Comparison of ENCODE assay signal across 8 cellular contexts in genomic region chr10:120456626-120457430, GRCh38. TPM values are rescaled to one million over a fixed set of nuclear protein-coding genes. Genes with fewer than 3 reads are reported as not detected.
DNase-seq lines count a peak whose midpoint lies in the region; ATAC-seq, FAIRE-seq and TF ChIP-seq lines count a peak whose summit lies in the region.

PLPP4 (plus strand) TSS chr10:120457227; CDS start chr10:120457306, 79 bp downstream.

- H3K27me3 Mint-ChIP-seq in chondrocyte (ENCODE audit: low read depth): peaks cover 35% of the 10 kb centered on the region

- H3K36me3 Mint-ChIP-seq in chondrocyte (ENCODE audit: low read depth): no peaks in the 10 kb centered on the region

- POLR2A ChIA-PET in HepG2 (lab: Yijun Ruan, JAX): no interaction called here

- H3K4me1 ChIP-seq in HepG2 (ENCODE audit: insufficient read depth, low read length): no peaks in the 10 kb centered on the region; the same call in 1 of the 2 replicates
- H3K4me1 ChIP-seq in subcutaneous abdominal adipose tissue (ENCODE audit: control insufficient read depth in 5 of 5, insufficient read depth in 5 of 5, low read length in 5 of 5): peaks cover 0 to 16% (median 14%) of the 10 kb centered on the region in 5 donors

- H3K9me3 Mint-ChIP-seq in chondrocyte (ENCODE audit: low read depth): no peaks in the 10 kb centered on the region

- H3K4me3 ChIP-seq in HepG2 (replicated peaks in 1 of 3; ENCODE audit: insufficient read depth in 1 of 3, low read depth in 2 of 3, low read length in 3 of 3): peak within 1 kb of the TSS in 1 of 3 experiments; percentile 48; a peak in 1 of 6 replicates
- H3K4me3 ChIP-seq in subcutaneous abdominal adipose tissue (ENCODE audit: low read depth in 1 of 5, low read length in 5 of 5): peak within 1 kb of the TSS in 4 of 5 donors; percentile 44 to 62 (median 54)

- no peak within 1 kb of the TSS for H3K27ac Mint-ChIP-seq in chondrocyte (ENCODE audit: unreplicated experiment)

- no peak within 1 kb of the TSS for H3K9ac ChIP-seq in HepG2 (ENCODE audit: insufficient read depth, low read depth, low read length)
- peak within 1 kb of the TSS in 1 of 5 donors; percentile 15 for H3K9ac ChIP-seq in subcutaneous abdominal adipose tissue (ENCODE audit: low read length in 5 of 5)

- FAIRE-seq in HepG2 (lab: Jason Lieb, UNC) (no peak), HTR-8/SVneo (lab: Jason Lieb, UNC) (no peak)

- in situ Hi-C loops in HepG2 (cut with HindIII; ENCODE audit: extremely low pct_ligation_motif_present, low pct_unique_long_range_greater_than_20kb): no loop called here

- no peaks in the 10 kb centered on the region for H4K20me1 ChIP-seq in HepG2 (ENCODE audit: insufficient read depth, low read length)

- intact Hi-C loops in HepG2 (cut with micrococcal nuclease; ENCODE audit: unreplicated experiment): no loop called here

- H3K4me3 Mint-ChIP-seq in chondrocyte (ENCODE audit: unreplicated experiment): peak within 1 kb of the TSS; percentile 79

- no peak for TF ChIP-seq POLR2A in HepG2 (IDR thresholded peaks at IDR 0.05; ENCODE audit: insufficient read depth in 1 of 2, low read depth in 2 of 2, low read length in 2 of 2)

- 0% methylated on average over 6 of the region's 92 CpGs for WGBS in HepG2 (ENCODE audit: low lambda C conversion rate)

- H3K9me3 ChIP-seq in HepG2 (ENCODE audit: low read length) (no peaks in the 10 kb centered on the region), subcutaneous abdominal adipose tissue (ENCODE audit: control insufficient read depth in 5 of 5, low read length in 5 of 5) (no peaks in the 10 kb centered on the region)

- H3K27ac ChIP-seq in HepG2 (ENCODE audit: extremely low read length, insufficient read depth, low read length): no peak within 1 kb of the TSS
- no peak within 1 kb of the TSS for H3K27ac ChIP-seq in subcutaneous abdominal adipose tissue (ENCODE audit: low read depth, low read length)

- BruUV-seq in HepG2 (replicated peaks; lab: Mats Ljungman, UMichigan): no TSS peak

- H3K4me2 ChIP-seq in HepG2 (ENCODE audit: low read depth, low read length): peak within 1 kb of the TSS; percentile 51

- peaks cover 27% of the 10 kb centered on the region for H3K4me1 Mint-ChIP-seq in chondrocyte (ENCODE audit: low read depth)

- TF ChIP-seq CTCF in chondrocyte (IDR thresholded peaks at IDR 0.05) (no peak), HepG2 (CRISPR knock-in tag; IDR thresholded peaks at IDR 0.05) (no peak)

- ATAC-seq in GM18867 (IDR thresholded peaks at IDR 0.05; ENCODE audit: unreplicated experiment): peak; percentile 62
- peak; percentile 81 for ATAC-seq in HepG2

- H3K36me3 ChIP-seq in HepG2 (replicated peaks in 1 of 2; ENCODE audit: control insufficient read depth in 1 of 2, insufficient read depth in 2 of 2, low read length in 2 of 2) (no peaks in the 10 kb centered on the region), subcutaneous abdominal adipose tissue (ENCODE audit: control insufficient read depth in 5 of 5, insufficient read depth in 5 of 5, low read length in 5 of 5) (no peaks in the 10 kb centered on the region)

- H2AFZ ChIP-seq in HepG2 (ENCODE audit: low read length): no peak within 1 kb of the TSS

- no peaks in the 10 kb centered on the region for H3K79me2 ChIP-seq in HepG2 (ENCODE audit: insufficient read depth, low read length)

- TF ChIP-seq EP300 in HepG2 (IDR thresholded peaks at IDR 0.05; ENCODE audit: low read depth in 2 of 2, low read length in 2 of 2) (no peak), HepG2 (CRISPR knock-in tag; IDR thresholded peaks at IDR 0.05; ENCODE audit: borderline replicate concordance) (no peak)

- DNase-seq in NCI-H146 treated with DMSO at 0.1 percent for 48 hours (lab: John Stamatoyannopoulos, UW; ENCODE audit: unreplicated experiment): peak; percentile 24
- DNase-seq in chondrocyte (ENCODE audit: low spot score): no peak
- no peak for DNase-seq in HepG2 (ENCODE audit: low spot score)
- DNase-seq in activated CD4-positive, alpha-beta T cell treated with anti-CD3 and anti-CD28 coated beads for 48 hours: no peak
- no peak for DNase-seq in effector CD4-positive, alpha-beta T cell
- DNase-seq in HTR-8/SVneo (ENCODE audit: insufficient read length, low spot score): no peak

- CTCF ChIA-PET in HepG2 (lab: Yijun Ruan, JAX; ENCODE audit: low intra/inter-chr PET ratio, low total read pairs): no interaction called here

- TF ChIP-seq RAD21 in HepG2 (CRISPR knock-in tag; IDR thresholded peaks at IDR 0.05): no peak

- H3K27me3 ChIP-seq in HepG2 (ENCODE audit: control insufficient read depth in 1 of 2, insufficient read depth in 2 of 2, low read length in 2 of 2) (peaks cover 5 to 42% of the 10 kb centered on the region in 2 experiments; a peak in 3 of 5 replicates), subcutaneous abdominal adipose tissue (ENCODE audit: control insufficient read depth in 5 of 5, insufficient read depth in 4 of 5, low read length in 5 of 5) (peaks cover 21 to 38% (median 36%) of the 10 kb centered on the region in 5 donors)

TF ChIP-seq in HepG2, 621 proteins besides CTCF, POLR2A, EP300 and RAD21:
- 0 out of 2 replicates have a peak, but pooled peaks have one; percentile 58 for TF ChIP-seq ZSCAN25 (CRISPR knock-in tag; IDR thresholded peaks at IDR 0.05)
- no peak for TF ChIP-seq ZNF766 (CRISPR knock-in tag; IDR thresholded peaks at IDR 0.05; ENCODE audit: borderline replicate concordance)

RNA-seq across cellular contexts. Expression of gene PLPP4, which starts in this region (rescaled TPM):
- total RNA-seq in chondrocyte (2.8 to 11.6 TPM (median 3.0 TPM) in 3 replicates), HepG2 (2016; rRNA removed; fragmentation: Illumina TruSeq; extraction: Trizol) (not detected in 2 replicates)
- total RNA-seq in HepG2 (2016; cell fraction: cytosol; rRNA removed; fragmentation: Illumina TruSeq; extraction: Trizol; ENCODE audit: low read depth): not detected in 2 replicates
- not detected in 2 replicates for total RNA-seq in HepG2 (2016; cell fraction: insoluble cytoplasmic fraction; rRNA removed; fragmentation: Illumina TruSeq; extraction: Trizol)
- total RNA-seq in HepG2 (2016; cell fraction: membrane; rRNA removed; fragmentation: Illumina TruSeq; extraction: Trizol): not detected in 2 replicates
- not detected in 2 replicates for total RNA-seq in HepG2 (2016; cell fraction: nucleus; rRNA removed; fragmentation: Illumina TruSeq; extraction: Trizol)
- polyA plus RNA-seq in HepG2 (2011; rRNA removed): not detected in 2 replicates
- not detected in 2 replicates for polyA plus RNA-seq in HepG2 (2011; cell fraction: cytosol; rRNA removed)
- not detected in 2 replicates for polyA plus RNA-seq in HepG2 (2011; cell fraction: nucleus; rRNA removed)
- polyA plus RNA-seq in HepG2 (2012): not detected in 2 replicates
- not detected in 2 replicates for polyA plus RNA-seq in HepG2 (2016; cell fraction: cytosol; fragmentation: Illumina TruSeq; extraction: Trizol; ENCODE audit: low read depth)
- polyA plus RNA-seq in HepG2 (2016; cell fraction: insoluble cytoplasmic fraction; fragmentation: Illumina TruSeq; extraction: Trizol; ENCODE audit: low read depth): not detected in 2 replicates
- not detected in 2 replicates for polyA plus RNA-seq in HepG2 (2016; cell fraction: membrane; fragmentation: Illumina TruSeq; extraction: Trizol; ENCODE audit: low read depth)
- polyA plus RNA-seq in HepG2 (2016; cell fraction: nucleus; fragmentation: Illumina TruSeq; extraction: Trizol; ENCODE audit: insufficient read depth, low read depth): not detected in 2 replicates
- not detected in 2 replicates for polyA minus RNA-seq in HepG2 (2011; rRNA and poly(A)+ RNA removed; ENCODE audit: low replicate concordance)
- polyA minus RNA-seq in HepG2 (2011; cell fraction: cytosol; rRNA and poly(A)+ RNA removed): not detected in 2 replicates
- polyA minus RNA-seq in HepG2 (2011; cell fraction: nucleus; rRNA and poly(A)+ RNA removed): not detected in 2 replicates

Comparison
In these comparisons a context has a peak if more than half of its experiments do, and no peak if none do; other contexts are left out.
1. Peak in ATAC-seq and H3K4me2 ChIP-seq in HepG2; RNA of the gene not detected or under 1 TPM.